In the genomic region with DNA sequence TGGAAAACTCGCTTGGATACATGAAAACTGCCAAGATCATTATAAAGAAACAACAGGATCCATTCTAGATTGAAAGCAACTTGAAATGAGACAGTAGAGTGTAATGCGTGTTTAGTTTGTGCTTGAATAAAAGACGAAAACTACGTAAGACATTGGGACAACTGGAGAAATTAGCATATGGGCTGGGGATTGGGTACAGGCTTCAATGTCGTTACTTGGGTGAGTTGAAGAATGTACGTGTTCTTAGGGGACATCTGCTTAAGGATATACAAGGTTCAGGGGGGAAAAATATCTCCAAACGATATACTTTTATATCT, we compare ENCODE assay signal across 6 cellular contexts. TPM values are rescaled to one million over a fixed set of nuclear protein-coding genes. Genes with fewer than 3 reads are reported as not detected.
DNase-seq lines count a peak whose midpoint lies in the region; TF ChIP-seq lines count a peak whose summit lies in the region.

No MANE protein-coding gene starts in this region.

- peak overlapping the region; percentile 88 for H3K4me3 ChIP-seq in BJ (ENCODE audit: low read depth, low read length)
- peak overlapping the region; percentile 92 for H3K4me3 ChIP-seq in NB4 (ENCODE audit: low read depth, low read length)
- H3K4me3 ChIP-seq in left ventricle myocardium inferior, result peak overlapping the region; percentile 96
- peak overlapping the region; percentile 81 for H3K4me3 ChIP-seq in urinary bladder (ENCODE audit: low read depth, low read length)

- CTCF ChIA-PET in BJ (lab: Yijun Ruan, JAX), result no interaction called here

- peaks cover 29% of the 10 kb centered on the region for H3K4me1 ChIP-seq in left ventricle myocardium inferior
- H3K4me1 ChIP-seq in urinary bladder (ENCODE audit: insufficient read depth), result no peaks in the 10 kb centered on the region

- H3K27me3 ChIP-seq in BJ (ENCODE audit: control insufficient read depth, insufficient read depth, low read length) (no peaks in the 10 kb centered on the region), left ventricle myocardium inferior (ENCODE audit: low read depth) (no peaks in the 10 kb centered on the region)

- H3K36me3 ChIP-seq in BJ (ENCODE audit: control insufficient read depth, insufficient read depth, low read length), result peaks cover 12% of the 10 kb centered on the region
- H3K36me3 ChIP-seq in left ventricle myocardium inferior, result peaks cover 58% of the 10 kb centered on the region
- no peaks in the 10 kb centered on the region for H3K36me3 ChIP-seq in urinary bladder (ENCODE audit: insufficient read depth)

- intact Hi-C loops in left ventricle myocardium inferior (cut with micrococcal nuclease), result no loop called here

- no peak for TF ChIP-seq CTCF in BJ (IDR thresholded peaks at IDR 0.05; ENCODE audit: insufficient read depth, low read depth, low read length)
- no peak for TF ChIP-seq CTCF in NB4 (IDR thresholded peaks at IDR 0.05; ENCODE audit: low read depth, low read length)
- TF ChIP-seq CTCF in left ventricle myocardium inferior (IDR thresholded peaks at IDR 0.05; ENCODE audit: borderline replicate concordance), result no peak

- no peaks in the 10 kb centered on the region for H3K9me3 ChIP-seq in left ventricle myocardium inferior (replicated peaks)

- TF ChIP-seq POLR2A in NB4 (IDR thresholded peaks at IDR 0.05; ENCODE audit: extremely low read depth, insufficient read length), result no peak

- POLR2A ChIA-PET in BJ (lab: Charles Lee), result no interaction called here

- DNase-seq in BJ (ENCODE audit: low read depth) (no peak), NB4 (ENCODE audit: low read depth) (no peak), left ventricle myocardium inferior (no peak), superior temporal gyrus (ENCODE audit: extremely low spot score) (no peak)
- DNase-seq in central memory CD4-positive, alpha-beta T cell, result no peak

- H3K27ac ChIP-seq in left ventricle myocardium inferior (replicated peaks) (peak overlapping the region; percentile 93), urinary bladder (ENCODE audit: low read depth) (no peak overlapping the region)

- 14% methylated on average over 7 of the region's 7 CpGs for WGBS in urinary bladder

RNA-seq across cellular contexts. Expression of gene ERVK3-1, which starts 0.5 kb away (rescaled TPM):
- 34.3 and 39.4 TPM in 2 replicates for polyA plus RNA-seq in BJ (2011; rRNA removed)
- 14.4 and 14.6 TPM in 2 replicates for polyA minus RNA-seq in BJ (2011; rRNA and poly(A)+ RNA removed)
- 22.7 TPM for total RNA-seq in left ventricle myocardium inferior
- total RNA-seq in urinary bladder, result 30.1 TPM
- 33.9 TPM for polyA plus RNA-seq in urinary bladder

RNA-seq across cellular contexts. Expression of gene ZSCAN22, which starts 22.1 kb away (rescaled TPM):
- polyA plus RNA-seq in BJ (2011; rRNA removed), result 2.1 and 2.3 TPM in 2 replicates
- polyA minus RNA-seq in BJ (2011; rRNA and poly(A)+ RNA removed), result 3.9 TPM in 2 replicates
- 1.8 TPM for total RNA-seq in left ventricle myocardium inferior
- 2.9 TPM for total RNA-seq in urinary bladder
- polyA plus RNA-seq in urinary bladder, result 1.6 TPM

RNA-seq across cellular contexts. Expression of gene ZNF8, which starts 26.0 kb away (rescaled TPM):
- polyA plus RNA-seq in BJ (2011; rRNA removed), result 2.1 and 2.5 TPM in 2 replicates
- 7.6 and 7.7 TPM in 2 replicates for polyA minus RNA-seq in BJ (2011; rRNA and poly(A)+ RNA removed)
- 4.9 TPM for total RNA-seq in left ventricle myocardium inferior
- total RNA-seq in urinary bladder, result 7.8 TPM
- 1.8 TPM for polyA plus RNA-seq in urinary bladder

RNA-seq across cellular contexts. Expression of gene A1BG, which starts 48.6 kb away (rescaled TPM):
- polyA plus RNA-seq in BJ (2011; rRNA removed), result 13.7 and 15.5 TPM in 2 replicates
- polyA minus RNA-seq in BJ (2011; rRNA and poly(A)+ RNA removed), result 0.82 and 1.2 TPM in 2 replicates
- total RNA-seq in left ventricle myocardium inferior, result 3.7 TPM
- total RNA-seq in urinary bladder, result 0.69 TPM
- 19.3 TPM for polyA plus RNA-seq in urinary bladder

RNA-seq across cellular contexts. Expression of gene ZNF497, which starts 57.8 kb away (rescaled TPM):
- 0.20 TPM in 2 replicates for polyA plus RNA-seq in BJ (2011; rRNA removed)
- 0.10 and 0.33 TPM in 2 replicates for polyA minus RNA-seq in BJ (2011; rRNA and poly(A)+ RNA removed)
- total RNA-seq in left ventricle myocardium inferior, result 0.41 TPM
- 2.1 TPM for total RNA-seq in urinary bladder
- polyA plus RNA-seq in urinary bladder, result 0.73 TPM
